8 cellular contexts compared by ENCODE assay signal in the genomic region with DNA sequence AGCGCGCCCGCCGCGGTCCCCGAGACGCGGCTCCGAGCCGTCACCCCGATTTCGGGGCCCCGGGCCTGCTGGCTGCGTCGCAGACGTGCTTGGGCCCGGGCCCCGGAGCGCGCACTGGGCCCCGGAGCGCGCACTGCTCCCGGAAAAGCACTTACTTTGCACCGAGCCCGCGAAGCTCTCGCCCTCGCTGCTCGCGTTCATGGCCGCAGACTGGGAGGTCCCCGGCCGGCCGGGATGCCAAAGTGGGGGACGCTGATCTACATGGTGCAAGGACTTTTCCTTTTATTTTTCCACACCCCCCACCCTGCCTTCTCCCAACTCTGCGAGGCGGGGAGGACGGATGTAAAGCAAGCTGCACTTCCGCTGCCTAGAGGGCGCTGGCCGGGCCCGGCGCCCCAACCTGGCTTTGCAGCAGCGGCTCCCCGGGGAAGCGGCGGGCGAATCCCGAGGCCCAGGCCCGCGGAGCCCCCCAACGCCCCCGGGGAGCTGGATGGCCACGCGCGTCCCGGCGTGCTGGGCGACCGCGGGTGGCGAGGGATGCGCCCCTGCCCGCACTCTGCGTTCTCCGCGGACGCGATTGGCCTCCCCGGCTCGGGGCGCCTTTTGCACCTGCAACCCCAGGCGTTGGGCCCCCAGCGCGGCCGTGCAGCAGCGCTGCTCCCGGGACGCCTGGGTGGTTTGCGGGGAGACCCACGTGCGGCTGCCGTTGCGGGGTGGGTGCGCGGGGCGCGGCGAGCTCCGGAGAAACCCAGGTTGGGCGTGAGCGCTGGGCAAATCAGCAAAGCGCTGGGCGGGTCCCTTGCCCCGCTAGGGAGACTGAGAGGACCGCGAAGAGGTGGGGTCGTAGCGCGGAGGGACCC. TPM values are rescaled to one million over a fixed set of nuclear protein-coding genes. Genes with fewer than 3 reads are reported as not detected.
DNase-seq lines count a peak whose midpoint lies in the region; ATAC-seq and TF ChIP-seq lines count a peak whose summit lies in the region.

Gene ZFP64 (minus strand): TSS at position 344 of the 860 bp plus-strand sequence. CDS start 143 bp downstream, at position 201.

- in situ Hi-C loops in KBM-7 (cut with MboI; ENCODE audit: low pct_unique_long_range_greater_than_20kb, low sequenced_read_pairs): no loop called here

- H2AFZ ChIP-seq in neuron (ENCODE audit: low read depth, low read length): peak within 1 kb of the TSS; percentile 97

- no peaks in the 10 kb centered on the region for H3K27me3 ChIP-seq in neuron (ENCODE audit: insufficient read depth, low read length)

- TF ChIP-seq CTCF in foreskin fibroblast (IDR thresholded peaks at IDR 0.05; ENCODE audit: low read depth, low read length): peak; percentile 71

- peaks cover 14% of the 10 kb centered on the region for H3K4me1 ChIP-seq in neuron (ENCODE audit: insufficient read depth, low read length)

- H3K36me3 ChIP-seq in neuron (ENCODE audit: insufficient read depth, low read length): peaks cover 7% of the 10 kb centered on the region

- peak; percentile 75 for ATAC-seq in GM21717 (IDR thresholded peaks at IDR 0.05; ENCODE audit: unreplicated experiment)

- peak within 1 kb of the TSS; percentile 80 to 92 for H3K4me3 ChIP-seq in foreskin fibroblast (ENCODE audit: low read depth in 1 of 2, low read length in 2 of 2)
- peak within 1 kb of the TSS; percentile 96 for H3K4me3 ChIP-seq in neuron (ENCODE audit: low read length)

- DNase-seq in Daoy (ENCODE audit: low read depth): peak; percentile 82
- peak; percentile 82 for DNase-seq in KBM-7
- peak; percentile 50 to 70 for DNase-seq in SHP77 (lab: John Stamatoyannopoulos, UW)
- peak; percentile 60 for DNase-seq in activated gamma-delta T cell (lab: John Stamatoyannopoulos, UW)
- DNase-seq in foreskin fibroblast: peak; percentile 72 to 91
- DNase-seq in stromal cell of bone marrow (ENCODE audit: low read depth): peak; percentile 53

- no peaks in the 10 kb centered on the region for H3K9me3 ChIP-seq in neuron (ENCODE audit: low read length)

RNA-seq across cellular contexts. Expression of gene ZFP64, which starts in this region (rescaled TPM):
- total RNA-seq in Daoy (2014; rRNA removed; shearing (Covaris generic)): 17.8 and 31.9 TPM in 2 replicates

Comparison
In these comparisons a context has a peak if more than half of its experiments do, and no peak if none do; other contexts are left out.
1. Peak in every context shown above with its lines: DNase-seq, ATAC-seq and H3K4me3 ChIP-seq.